ENCODE assay signal across 8 cellular contexts in the genomic region with DNA sequence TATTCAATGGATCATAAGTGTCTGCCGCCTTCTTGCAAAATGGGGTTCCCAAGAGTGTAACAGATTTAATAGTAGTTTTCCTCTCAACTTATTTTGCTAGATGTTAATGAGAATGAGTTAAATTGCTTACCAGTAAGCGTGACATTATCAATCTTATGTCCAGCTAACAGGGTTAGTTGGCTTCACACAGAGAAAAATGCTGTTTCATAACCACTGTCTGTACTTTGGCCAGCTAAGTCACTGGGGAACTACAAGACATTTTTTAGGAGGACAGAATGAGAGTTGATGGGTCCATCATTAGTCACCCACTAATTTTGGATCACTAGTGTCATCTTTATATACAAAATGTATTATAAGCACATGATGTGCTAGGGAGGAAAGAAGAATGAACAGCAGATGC. TPM values are rescaled to one million over a fixed set of nuclear protein-coding genes. Genes with fewer than 3 reads are reported as not detected.
DNase-seq lines count a peak whose midpoint lies in the region; FAIRE-seq and TF ChIP-seq lines count a peak whose summit lies in the region.

No MANE protein-coding gene starts in this region.

- H3K27ac Mint-ChIP-seq in activated T-helper 2 cell treated with anti-CD3 and anti-CD28 coated beads, Interferon-gamma antibody, Interleukin-2, Interleukin-4, amounts not matched to agents 10 μg/mL and 5 μg/mL and 100 μg/mL, durations not matched to agents 14 hours and 24 hours and 36 hours, result no peak overlapping the region
- no peak overlapping the region for H3K27ac Mint-ChIP-seq in chondrocyte (ENCODE audit: unreplicated experiment)

- intact Hi-C loops in activated T-helper 2 cell treated with anti-CD3 and anti-CD28 coated beads, Interferon-gamma antibody, Interleukin-2, Interleukin-4, amounts not matched to agents 10 μg/mL and 5 μg/mL and 100 μg/mL, durations not matched to agents 14 hours and 24 hours and 36 hours (cut with micrococcal nuclease), result loop anchor here (10.0 kb wide), 1 partner anchor 924 kb away; no protein-coding TSS in a partner anchor

- H3K9me3 ChIP-seq in HUES64 (ENCODE audit: insufficient read depth, low read depth, low read length) (no peaks in the 10 kb centered on the region), mucosa of stomach (ENCODE audit: control insufficient read depth, low read length) (no peaks in the 10 kb centered on the region)

- peak; percentile 5 for FAIRE-seq in colon (lab: Jason Lieb, UNC)

- WGBS in HUES64, result 80% methylated on average over 2 of the region's 2 CpGs

- no peak overlapping the region for H3K27ac ChIP-seq in HUES64 (ENCODE audit: low read depth, low read length)

- H3K4me1 Mint-ChIP-seq in activated T-helper 2 cell treated with anti-CD3 and anti-CD28 coated beads, Interferon-gamma antibody, Interleukin-2, Interleukin-4, amounts not matched to agents 10 μg/mL and 5 μg/mL and 100 μg/mL, durations not matched to agents 14 hours and 24 hours and 36 hours (ENCODE audit: low read depth), result peaks cover 11% of the 10 kb centered on the region
- peaks cover 6% of the 10 kb centered on the region for H3K4me1 Mint-ChIP-seq in chondrocyte (ENCODE audit: low read depth)

- H3K4me1 ChIP-seq in HUES64 (ENCODE audit: insufficient read depth, low read length) (peaks cover 23% of the 10 kb centered on the region), mucosa of stomach (ENCODE audit: control insufficient read depth, insufficient read depth, low read length) (peaks cover 14% of the 10 kb centered on the region)

- no peak overlapping the region for H3K4me3 Mint-ChIP-seq in activated T-helper 2 cell treated with anti-CD3 and anti-CD28 coated beads, Interferon-gamma antibody, Interleukin-2, Interleukin-4, amounts not matched to agents 10 μg/mL and 5 μg/mL and 100 μg/mL, durations not matched to agents 14 hours and 24 hours and 36 hours (ENCODE audit: low read depth)
- H3K4me3 Mint-ChIP-seq in chondrocyte (ENCODE audit: unreplicated experiment), result no peak overlapping the region

- CTCF ChIA-PET in AG04449 (lab: Yijun Ruan, JAX), result interaction anchor here (0.6 to 1.8 kb wide), 4 partner anchors 11 to 298 kb away, joined by 3 to 5 read pairs (median 3); no protein-coding TSS in a partner anchor

- H3K27me3 ChIP-seq in HUES64 (ENCODE audit: insufficient read depth, low read length), result no peaks in the 10 kb centered on the region
- no peaks in the 10 kb centered on the region for H3K27me3 ChIP-seq in mucosa of stomach (ENCODE audit: control insufficient read depth, insufficient read depth, low read length)

- peak overlapping the region; percentile 80; the same call in 1 of the 2 replicates for H3K9ac ChIP-seq in HUES64 (ENCODE audit: low read depth, low read length)
- H3K9ac ChIP-seq in mucosa of stomach (ENCODE audit: low read length), result peak overlapping the region; percentile 80

- H3K4me3 ChIP-seq in AG04449 (ENCODE audit: low read depth, low read length), result peak overlapping the region; percentile 91
- H3K4me3 ChIP-seq in HUES64 (ENCODE audit: low read length), result peak overlapping the region; percentile 66
- peak overlapping the region; percentile 59 for H3K4me3 ChIP-seq in mucosa of stomach (ENCODE audit: low read length)

- H3K36me3 Mint-ChIP-seq in activated T-helper 2 cell treated with anti-CD3 and anti-CD28 coated beads, Interferon-gamma antibody, Interleukin-2, Interleukin-4, amounts not matched to agents 10 μg/mL and 5 μg/mL and 100 μg/mL, durations not matched to agents 14 hours and 24 hours and 36 hours (ENCODE audit: low read depth), result peaks cover 18% of the 10 kb centered on the region
- peaks cover 7% of the 10 kb centered on the region for H3K36me3 Mint-ChIP-seq in chondrocyte (ENCODE audit: low read depth)

- POLR2A ChIA-PET in AG04449 (lab: Yijun Ruan, JAX), result no interaction called here

- H3K36me3 ChIP-seq in HUES64 (ENCODE audit: insufficient read depth, low read length) (peaks cover 12% of the 10 kb centered on the region), mucosa of stomach (ENCODE audit: control insufficient read depth, insufficient read depth, low read length) (no peaks in the 10 kb centered on the region)

- TF ChIP-seq CTCF in AG04449 (IDR thresholded peaks at IDR 0.05; ENCODE audit: insufficient read depth, low read length, missing control alignments) (no peak), chondrocyte (IDR thresholded peaks at IDR 0.05) (no peak), GM20000 (IDR thresholded peaks at IDR 0.05; ENCODE audit: extremely low read depth, missing control alignments) (no peak)

- H3K27me3 Mint-ChIP-seq in activated T-helper 2 cell treated with anti-CD3 and anti-CD28 coated beads, Interferon-gamma antibody, Interleukin-2, Interleukin-4, amounts not matched to agents 10 μg/mL and 5 μg/mL and 100 μg/mL, durations not matched to agents 14 hours and 24 hours and 36 hours (ENCODE audit: low read depth), result peaks cover under 1% of the 10 kb centered on the region
- no peaks in the 10 kb centered on the region for H3K27me3 Mint-ChIP-seq in chondrocyte (ENCODE audit: low read depth)

- DNase-seq in AG04449 (ENCODE audit: low read depth, low spot score) (no peak), chondrocyte (ENCODE audit: low spot score) (no peak), kidney glomerular epithelial cell (lab: John Stamatoyannopoulos, UW) (no peak), GM20000 (ENCODE audit: low spot score) (no peak)
- DNase-seq in activated T-helper 2 cell treated with anti-CD3 and anti-CD28 coated beads, Interferon-gamma antibody, Interleukin-2, Interleukin-4, amounts not matched to agents 10 μg/mL and 5 μg/mL and 100 μg/mL, durations not matched to agents 14 hours and 24 hours and 36 hours (ENCODE audit: low spot score), result no peak

- H3K9me3 Mint-ChIP-seq in activated T-helper 2 cell treated with anti-CD3 and anti-CD28 coated beads, Interferon-gamma antibody, Interleukin-2, Interleukin-4, amounts not matched to agents 10 μg/mL and 5 μg/mL and 100 μg/mL, durations not matched to agents 14 hours and 24 hours and 36 hours, result no peaks in the 10 kb centered on the region
- H3K9me3 Mint-ChIP-seq in chondrocyte (ENCODE audit: low read depth), result no peaks in the 10 kb centered on the region

RNA-seq across cellular contexts. Expression of a gene that starts 1.4 kb away (rescaled TPM):
- 13.8 TPM for polyA plus RNA-seq in HUES64 (2013, experiment 1 of 2)
- 14.5 TPM for polyA plus RNA-seq in HUES64 (2013, experiment 2 of 2)
- total RNA-seq in activated T-helper 2 cell treated with anti-CD3 and anti-CD28 coated beads, Interferon-gamma antibody, Interleukin-2, Interleukin-4, amounts not matched to agents 10 μg/mL and 5 μg/mL and 100 μg/mL, durations not matched to agents 14 hours and 24 hours and 36 hours, result 10.0 and 10.2 TPM in 2 replicates
- total RNA-seq in chondrocyte, result 15.9 to 19.4 TPM (median 17.0 TPM) in 3 replicates

RNA-seq across cellular contexts. Expression of a gene that starts 14.5 kb away (rescaled TPM):
- 0.55 TPM for polyA plus RNA-seq in HUES64 (2013, experiment 1 of 2)
- 0.70 TPM for polyA plus RNA-seq in HUES64 (2013, experiment 2 of 2)
- total RNA-seq in activated T-helper 2 cell treated with anti-CD3 and anti-CD28 coated beads, Interferon-gamma antibody, Interleukin-2, Interleukin-4, amounts not matched to agents 10 μg/mL and 5 μg/mL and 100 μg/mL, durations not matched to agents 14 hours and 24 hours and 36 hours, result 0.21 and 0.68 TPM in 2 replicates
- total RNA-seq in chondrocyte, result 0.35 to 0.65 TPM (median 0.46 TPM) in 3 replicates

RNA-seq across cellular contexts. Expression of a gene that starts 18.7 kb away (rescaled TPM):
- polyA plus RNA-seq in HUES64 (2013, experiment 1 of 2), result 9.4 TPM
- polyA plus RNA-seq in HUES64 (2013, experiment 2 of 2), result 8.9 TPM
- 4.8 and 5.9 TPM in 2 replicates for total RNA-seq in activated T-helper 2 cell treated with anti-CD3 and anti-CD28 coated beads, Interferon-gamma antibody, Interleukin-2, Interleukin-4, amounts not matched to agents 10 μg/mL and 5 μg/mL and 100 μg/mL, durations not matched to agents 14 hours and 24 hours and 36 hours
- 4.3 to 5.9 TPM (median 5.0 TPM) in 3 replicates for total RNA-seq in chondrocyte
